In genomic region chr12:94460594-94460959, GRCh38 we compare ENCODE assay signal across 8 cellular contexts. TPM values are rescaled to one million over a fixed set of nuclear protein-coding genes. Genes with fewer than 3 reads are reported as not detected.
DNase-seq lines count a peak whose midpoint lies in the region; ATAC-seq, FAIRE-seq and TF ChIP-seq lines count a peak whose summit lies in the region.

No MANE protein-coding gene starts in this region.

- DNase-seq in activated CD4-positive, alpha-beta T cell treated with anti-CD3 and anti-CD28 coated beads, Interleukin-2, amount 10 ng/mL, durations not matched to agents 7 days and 5 days = no peak
- no peak for DNase-seq in activated CD4-positive, alpha-beta T cell treated with anti-CD3 and anti-CD28 coated beads for 48 hours
- DNase-seq in keratinocyte (ENCODE audit: low read depth, low spot score) (no peak), testis (no peak)
- no peak for DNase-seq in stimulated activated CD4-positive, alpha-beta T cell treated with anti-CD3 and anti-CD28 coated beads, Interleukin-4, amount 100 ng/mL, for 4 hours

- H3K79me2 ChIP-seq in keratinocyte (ENCODE audit: control insufficient read depth, insufficient read depth, low read length) = peaks cover 23% of the 10 kb centered on the region

- H3K36me3 Mint-ChIP-seq in activated CD4-positive, alpha-beta T cell treated with anti-CD3 and anti-CD28 coated beads, Interleukin-2, amount 10 ng/mL, durations not matched to agents 7 days and 5 days (ENCODE audit: low read depth) = peaks cover 19% of the 10 kb centered on the region
- peaks cover 19% of the 10 kb centered on the region for H3K36me3 Mint-ChIP-seq in activated T-helper 17 cell treated with anti-CD3 and anti-CD28 coated beads, Interleukin-2, amount 50 U/mL, for 72 hours (ENCODE audit: low read depth)

- no peak for TF ChIP-seq POLR2A in testis (IDR thresholded peaks at IDR 0.05)

- peak; percentile 69 for FAIRE-seq in keratinocyte (lab: Jason Lieb, UNC)

- peaks cover 3% of the 10 kb centered on the region for H3K27me3 Mint-ChIP-seq in activated CD4-positive, alpha-beta T cell treated with anti-CD3 and anti-CD28 coated beads, Interleukin-2, amount 10 ng/mL, durations not matched to agents 7 days and 5 days
- H3K27me3 Mint-ChIP-seq in activated T-helper 17 cell treated with anti-CD3 and anti-CD28 coated beads, Interleukin-2, amount 50 U/mL, for 72 hours = peaks cover 6% of the 10 kb centered on the region

- POLR2A ChIA-PET in activated CD4-positive, alpha-beta T cell treated with anti-CD3 and anti-CD28 coated beads, Interleukin-2, amount 10 ng/mL, durations not matched to agents 7 days and 5 days (lab: Charles Lee) = no interaction called here

- peak overlapping the region; percentile 96 for H2AFZ ChIP-seq in keratinocyte (ENCODE audit: control insufficient read depth, low read length)

- CTCF ChIA-PET in activated CD4-positive, alpha-beta T cell treated with anti-CD3 and anti-CD28 coated beads, Interleukin-2, amount 10 ng/mL, durations not matched to agents 7 days and 5 days (lab: Charles Lee) = interaction anchor here (0.6 kb wide), 1 partner anchor 123 kb away, joined by 3 read pairs; no protein-coding TSS in a partner anchor

- WGBS in testis, 2 donors = 8 to 10% methylated on average over 6 of the region's 6 CpGs

- no peaks in the 10 kb centered on the region for H4K20me1 ChIP-seq in keratinocyte (ENCODE audit: control insufficient read depth, extremely low read depth, insufficient read depth, low read length)

- H3K4me1 Mint-ChIP-seq in activated CD4-positive, alpha-beta T cell treated with anti-CD3 and anti-CD28 coated beads, Interleukin-2, amount 10 ng/mL, durations not matched to agents 7 days and 5 days = peaks cover 35% of the 10 kb centered on the region
- H3K4me1 Mint-ChIP-seq in activated T-helper 17 cell treated with anti-CD3 and anti-CD28 coated beads, Interleukin-2, amount 50 U/mL, for 72 hours = peaks cover 25% of the 10 kb centered on the region

- peak overlapping the region; percentile 94 for H3K4me3 Mint-ChIP-seq in activated CD4-positive, alpha-beta T cell treated with anti-CD3 and anti-CD28 coated beads, Interleukin-2, amount 10 ng/mL, durations not matched to agents 7 days and 5 days
- peak overlapping the region; percentile 95 for H3K4me3 Mint-ChIP-seq in activated T-helper 17 cell treated with anti-CD3 and anti-CD28 coated beads, Interleukin-2, amount 50 U/mL, for 72 hours

- H3K4me2 ChIP-seq in keratinocyte (ENCODE audit: control insufficient read depth, extremely low read depth, insufficient read depth, low read depth, low read length) = peak overlapping the region; percentile 99

- intact Hi-C loops in testis (cut with DNase I; ENCODE audit: low total_unique reads) = no loop called here

- H3K27ac ChIP-seq in keratinocyte (ENCODE audit: control insufficient read depth, insufficient read depth, low read length) (peak overlapping the region; percentile 93), testis (peak overlapping the region; percentile 92 to 93)

- no peaks in the 10 kb centered on the region for H3K27me3 ChIP-seq in keratinocyte (ENCODE audit: control insufficient read depth, extremely low read depth, insufficient read depth, low read length)
- no peaks in the 10 kb centered on the region for H3K27me3 ChIP-seq in testis

- peaks cover 11% of the 10 kb centered on the region for H3K9me3 Mint-ChIP-seq in activated CD4-positive, alpha-beta T cell treated with anti-CD3 and anti-CD28 coated beads, Interleukin-2, amount 10 ng/mL, durations not matched to agents 7 days and 5 days
- no peaks in the 10 kb centered on the region for H3K9me3 Mint-ChIP-seq in activated T-helper 17 cell treated with anti-CD3 and anti-CD28 coated beads, Interleukin-2, amount 50 U/mL, for 72 hours

- H3K9me1 ChIP-seq in keratinocyte (ENCODE audit: control insufficient read depth, extremely low read depth, insufficient read depth, low read length) = no peaks in the 10 kb centered on the region

- H3K27ac Mint-ChIP-seq in activated CD4-positive, alpha-beta T cell treated with anti-CD3 and anti-CD28 coated beads, Interleukin-2, amount 10 ng/mL, durations not matched to agents 7 days and 5 days = peak overlapping the region; percentile 95
- peak overlapping the region; percentile 94 for H3K27ac Mint-ChIP-seq in activated T-helper 17 cell treated with anti-CD3 and anti-CD28 coated beads, Interleukin-2, amount 50 U/mL, for 72 hours

- dilution Hi-C loops in keratinocyte (cut with MboI; ENCODE audit: extremely low pct_ligation_motif_present, low sequenced_read_pairs) = no loop called here

- no peaks in the 10 kb centered on the region for H3K9me3 ChIP-seq in keratinocyte (ENCODE audit: control insufficient read depth, low read depth, low read length)
- no peaks in the 10 kb centered on the region for H3K9me3 ChIP-seq in testis

- no peak for ATAC-seq in activated T-helper 17 cell treated with anti-CD3 and anti-CD28 coated beads, Interleukin-2, amount 50 U/mL, for 72 hours (replicated peaks)
- ATAC-seq in HG03159 (IDR thresholded peaks at IDR 0.05; ENCODE audit: unreplicated experiment) = no peak
- no peak for ATAC-seq in HG03097 (IDR thresholded peaks at IDR 0.05; ENCODE audit: low FRiP score, unreplicated experiment)

- H3K36me3 ChIP-seq in keratinocyte (ENCODE audit: control insufficient read depth in 2 of 2, extremely low read depth in 1 of 2, insufficient read depth in 2 of 2, low read length in 2 of 2) (no peaks in the 10 kb centered on the region), testis (ENCODE audit: low read depth, missing control alignments) (no peaks in the 10 kb centered on the region)

- peak overlapping the region; percentile 83 to 96 (median 94) for H3K4me3 ChIP-seq in keratinocyte (ENCODE audit: control insufficient read depth in 2 of 3, extremely low read depth in 1 of 3, insufficient read depth in 2 of 3, low read depth in 1 of 3, low read length in 3 of 3)
- peak overlapping the region; percentile 82 to 87 for H3K4me3 ChIP-seq in testis

- H3K4me1 ChIP-seq in keratinocyte (ENCODE audit: control insufficient read depth, extremely low read depth, insufficient read depth, low read length) (peaks cover 11% of the 10 kb centered on the region), testis (no peaks in the 10 kb centered on the region)

- TF ChIP-seq CTCF in keratinocyte (optimal IDR thresholded peaks at IDR 0.05 in 1 of 3, IDR thresholded peaks at IDR 0.05 in 1 of 3, conservative IDR thresholded peaks at IDR 0.05 in 1 of 3; ENCODE audit: extremely low read depth in 1 of 3, insufficient read depth in 2 of 3, low read length in 3 of 3) (no peak), testis (IDR thresholded peaks at IDR 0.05) (no peak)

- peak overlapping the region; percentile 96 for H3K9ac ChIP-seq in keratinocyte (ENCODE audit: control insufficient read depth, extremely low read depth, insufficient read depth, low read length)

RNA-seq across cellular contexts. Expression of gene CEP83, which starts 0.9 kb away (rescaled TPM):
- total RNA-seq in activated CD4-positive, alpha-beta T cell treated with anti-CD3 and anti-CD28 coated beads, Interleukin-2, amount 10 ng/mL, durations not matched to agents 7 days and 5 days = 10 to 100 TPM; 14.0 to 17.1 TPM
- 10 to 100 TPM; 22.0 to 23.9 TPM for total RNA-seq in activated T-helper 17 cell treated with anti-CD3 and anti-CD28 coated beads, Interleukin-2, amount 50 U/mL, for 72 hours
- polyA plus RNA-seq in keratinocyte = 4.8 to 9.5 TPM (median 6.4 TPM) in 3 replicates
- polyA plus RNA-seq in keratinocyte (2011; ENCODE audit: low read depth) = 27.1 TPM
- polyA plus RNA-seq in keratinocyte (2011; cell fraction: cytosol; rRNA removed) = 3.1 and 5.4 TPM in 2 replicates
- polyA plus RNA-seq in keratinocyte (2011; cell fraction: nucleus; rRNA removed) = 16.8 and 20.6 TPM in 2 replicates
- 4.3 and 6.1 TPM in 2 replicates for polyA plus RNA-seq in keratinocyte (2012; ENCODE audit: low replicate concordance)
- polyA minus RNA-seq in keratinocyte = 0.49 to 17.2 TPM (median 4.4 TPM) in 3 replicates
- polyA minus RNA-seq in keratinocyte (2011; cell fraction: cytosol; rRNA and poly(A)+ RNA removed) = 3.8 TPM
- polyA minus RNA-seq in keratinocyte (2011; cell fraction: nucleus; rRNA and poly(A)+ RNA removed) = 10.9 and 37.0 TPM in 2 replicates
- 10 to 100 TPM; 48.4 to 64.1 TPM for total RNA-seq in testis
- polyA plus RNA-seq in testis (ENCODE audit: insufficient read depth, low read depth, low replicate concordance) = 17.9 TPM
